Comparison of ENCODE assay signal across 28 cellular contexts in the genomic region with DNA sequence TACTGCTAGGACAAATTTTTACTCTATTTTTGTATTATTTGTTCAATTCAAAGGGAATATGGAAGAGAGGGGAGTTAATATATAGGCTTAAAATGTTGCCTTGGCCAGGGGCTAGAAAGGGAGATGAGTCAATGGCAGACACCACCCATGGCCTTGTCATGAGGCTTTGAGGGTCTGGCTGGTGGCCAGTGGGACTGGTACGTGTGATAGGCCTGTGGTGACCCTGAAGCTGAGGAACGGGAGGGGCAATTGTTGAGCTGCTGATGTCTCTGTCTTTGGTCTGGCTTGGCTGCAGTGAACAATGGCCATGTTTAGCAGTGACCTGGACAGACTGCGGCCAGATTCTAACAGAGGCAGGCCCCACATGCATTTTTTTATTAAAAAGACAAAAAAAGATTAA. TPM values are rescaled to one million over a fixed set of nuclear protein-coding genes. Genes with fewer than 3 reads are reported as not detected.
"Had no signal": no experiment of that assay in that cellular context is flagged by ENCODE, and none has a peak within 500 bp of the region (broad histone marks: within the 10 kb centered on the region; RNA-seq: fewer than 3 reads in every experiment).

No MANE protein-coding gene starts in this region.

- H3K9me3 ChIP-seq: esophagus squamous epithelium, lower lobe of right lung, mucosa of descending colon, testis, tibial artery had no signal

- H3K27me3 ChIP-seq: esophagus squamous epithelium, neural progenitor cell, testis, tibial artery had no signal

- ATAC-seq: lower lobe of right lung; mucosa of descending colon; naive thymus-derived CD4-positive, alpha-beta T cell; stimulated activated memory B cell treated with anti-CD40 and anti-IgM and Interleukin-4, amounts not matched to agents 10 μg/mL and 1 μg/mL and 100 μg/mL, for 72 hours; stimulated activated naive CD8-positive, alpha-beta T cell treated with anti-CD3 and anti-CD28 coated beads, Interleukin-15, Interleukin-2, amounts not matched to agents 100 U/mL and 50 U/mL, for 24 hours had no signal

- DNase-seq: dermis blood vessel endothelial cell; effector memory CD4-positive, alpha-beta T cell; esophagus squamous epithelium; head of caudate nucleus; left ventricle myocardium superior; lower lobe of right lung; mucosa of descending colon; naive thymus-derived CD4-positive, alpha-beta T cell; stimulated activated CD4-positive, alpha-beta T cell treated with anti-CD3 and anti-CD28 coated beads, Interleukin-2, amount 100 ng/mL, for 24 hours; stimulated activated CD4-positive, alpha-beta T cell treated with anti-CD3 and anti-CD28 coated beads, Interleukin-4, amount 100 ng/mL, for 4 hours; stimulated activated naive CD8-positive, alpha-beta T cell treated with anti-CD3 and anti-CD28 coated beads, Interleukin-15, Interleukin-2, amounts not matched to agents 100 U/mL and 50 U/mL, for 24 hours; testis; tibial artery had no signal

- H3K4me2 ChIP-seq: neural progenitor cell had no signal

- H3K4me1 ChIP-seq: esophagus squamous epithelium, lower lobe of right lung, neural progenitor cell, parathyroid adenoma, testis had no signal

- H3K36me3 ChIP-seq: esophagus squamous epithelium, lower lobe of right lung, neural progenitor cell, tibial artery had no signal

- H3K4me3 Mint-ChIP-seq: naive thymus-derived CD4-positive, alpha-beta T cell; nephron; neural progenitor cell; stimulated activated memory B cell treated with anti-CD40 and anti-IgM and Interleukin-4, amounts not matched to agents 10 μg/mL and 1 μg/mL and 100 μg/mL, for 72 hours; type B pancreatic cell had no signal

- H3K36me3 Mint-ChIP-seq: naive thymus-derived CD4-positive, alpha-beta T cell; neural progenitor cell; stimulated activated memory B cell treated with anti-CD40 and anti-IgM and Interleukin-4, amounts not matched to agents 10 μg/mL and 1 μg/mL and 100 μg/mL, for 72 hours; type B pancreatic cell had no signal

- H3K27ac Mint-ChIP-seq: nephron; neural progenitor cell; progenitor cell of endocrine pancreas; stimulated activated memory B cell treated with anti-CD40 and anti-IgM and Interleukin-4, amounts not matched to agents 10 μg/mL and 1 μg/mL and 100 μg/mL, for 72 hours; type B pancreatic cell had no signal

- H3K9ac ChIP-seq: neural progenitor cell, parathyroid adenoma had no signal

- H3K4me1 Mint-ChIP-seq: naive thymus-derived CD4-positive, alpha-beta T cell; nephron; neural progenitor cell; stimulated activated memory B cell treated with anti-CD40 and anti-IgM and Interleukin-4, amounts not matched to agents 10 μg/mL and 1 μg/mL and 100 μg/mL, for 72 hours had no signal

- H2AFZ ChIP-seq: neural progenitor cell, parathyroid adenoma had no signal

- H3K27ac ChIP-seq: coronary artery, esophagus squamous epithelium, lower lobe of right lung, neural progenitor cell, parathyroid adenoma, testis, tibial artery had no signal

- H3K9me3 Mint-ChIP-seq: naive thymus-derived CD4-positive, alpha-beta T cell; nephron; neural progenitor cell; stimulated activated memory B cell treated with anti-CD40 and anti-IgM and Interleukin-4, amounts not matched to agents 10 μg/mL and 1 μg/mL and 100 μg/mL, for 72 hours; type B pancreatic cell had no signal

- H3K4me3 ChIP-seq: coronary artery, esophagus squamous epithelium, lower lobe of right lung, mucosa of descending colon, neural progenitor cell, testis, tibial artery had no signal

RNA-seq across cellular contexts. Expression of gene GKN1, which starts 18.5 kb away (rescaled TPM):
- total RNA-seq: dermis blood vessel endothelial cell; endothelial cell of umbilical vein; epithelial cell of proximal tubule; frontal cortex; glomerular endothelial cell; left ventricle myocardium superior; lower lobe of right lung; mucosa of descending colon; naive thymus-derived CD4-positive, alpha-beta T cell; osteoblast; progenitor cell of endocrine pancreas; sciatic nerve; skeletal muscle tissue; testis; urinary bladder had no signal
- polyA plus RNA-seq: endothelial cell of umbilical vein; naive thymus-derived CD4-positive, alpha-beta T cell had no signal

RNA-seq across cellular contexts. Expression of gene ANTXR1, which starts 20.0 kb away (rescaled TPM):
- total RNA-seq: naive thymus-derived CD4-positive, alpha-beta T cell had no signal

RNA-seq across cellular contexts. Expression of gene GKN2, which starts 40.2 kb away (rescaled TPM):
- total RNA-seq: dermis blood vessel endothelial cell; endothelial cell of umbilical vein; epithelial cell of proximal tubule; esophagus squamous epithelium; frontal cortex; glomerular endothelial cell; left ventricle myocardium superior; mucosa of descending colon; naive thymus-derived CD4-positive, alpha-beta T cell; osteoblast; progenitor cell of endocrine pancreas; sciatic nerve; skeletal muscle tissue; testis; urinary bladder had no signal
- polyA plus RNA-seq: endothelial cell of umbilical vein; naive thymus-derived CD4-positive, alpha-beta T cell; urinary bladder had no signal
